ENCODE assay signal across 20 cellular contexts in genomic region chr4:168885416-168885815, GRCh38.
DNase-seq lines count a peak whose midpoint lies in the region; ATAC-seq, FAIRE-seq and TF ChIP-seq lines count a peak whose summit lies in the region.
"Had no signal": no experiment of that assay in that cellular context is flagged by ENCODE, and none has a peak within 500 bp of the region (broad histone marks: within the 10 kb centered on the region; RNA-seq: fewer than 3 reads in every experiment).

No MANE protein-coding gene starts in this region.

- no peak overlapping the region for H2BK12ac ChIP-seq in mesenchymal stem cell (ENCODE audit: low read length in 2 of 2)

- H2BK5ac ChIP-seq in mesenchymal stem cell (ENCODE audit: low read depth, low read length, poor library complexity, severe bottlenecking), result no peak overlapping the region

- BruUV-seq in HCT116 (replicated peaks; lab: Mats Ljungman, UMichigan), result no TSS peak

- RAD21 ChIA-PET in HCT116 (lab: Charles Lee; ENCODE audit: low non-redundant PET in 1 of 2, low total read pairs in 2 of 2, uncharacterized antibody in 2 of 2, unreplicated experiment in 2 of 2), result no interaction called here

- peaks cover 42% of the 10 kb centered on the region for H3K79me2 ChIP-seq in HCT116 (ENCODE audit: insufficient read depth, low read length)

- no peak overlapping the region for H2BK15ac ChIP-seq in mesenchymal stem cell (ENCODE audit: low read depth, poor library complexity, severe bottlenecking)

- TF ChIP-seq POLR2A in HCT116 (IDR thresholded peaks at IDR 0.05; ENCODE audit: borderline replicate concordance, extremely low read depth, insufficient read depth, insufficient read length), result no peak

- ATAC-seq in HCT116 (no peak), GM19328 (IDR thresholded peaks at IDR 0.05; ENCODE audit: unreplicated experiment) (no peak)
- ATAC-seq: A549 had no signal

- POLR2A ChIA-PET in HCT116 (lab: Charles Lee), result no interaction called here

- H2BK120ac ChIP-seq in mesenchymal stem cell (ENCODE audit: low read depth, low read length), result no peak overlapping the region

- H3K14ac ChIP-seq in mesenchymal stem cell (ENCODE audit: low read length in 2 of 2), result no peak overlapping the region

- peaks cover 8 to 16% of the 10 kb centered on the region in 2 experiments for H3K36me3 ChIP-seq in HCT116 (ENCODE audit: control insufficient read depth in 1 of 2, insufficient read depth in 2 of 2, low read length in 2 of 2)
- peaks cover 11 to 31% of the 10 kb centered on the region in 2 experiments for H3K36me3 ChIP-seq in mesenchymal stem cell (ENCODE audit: control insufficient read depth in 1 of 2, insufficient read depth in 2 of 2, low read depth in 1 of 2, low read length in 2 of 2)
- peaks cover 55% of the 10 kb centered on the region for H3K36me3 ChIP-seq in skeletal muscle satellite cell (ENCODE audit: insufficient read depth, low read length)
- H3K36me3 ChIP-seq: BLaER1 had no signal

- TF ChIP-seq CTCF in HCT116 (IDR thresholded peaks at IDR 0.05 in 2 of 3, conservative IDR thresholded peaks at IDR 0.05 in 1 of 3; ENCODE audit: borderline replicate concordance in 1 of 3, insufficient read depth in 1 of 3, low read depth in 2 of 3, low read length in 2 of 3) (no peak), choroid plexus epithelial cell (conservative IDR thresholded peaks at IDR 0.05; ENCODE audit: low read depth, low read length) (no peak)

- H4K8ac ChIP-seq in mesenchymal stem cell (ENCODE audit: low read length), result no peak overlapping the region

- H3K18ac ChIP-seq in mesenchymal stem cell (ENCODE audit: low read depth in 1 of 2, low read length in 2 of 2), result no peak overlapping the region

- no peak for FAIRE-seq in urothelium cell line (lab: Jason Lieb, UNC)
- FAIRE-seq: A549, GM19239 had no signal

- H4K91ac ChIP-seq in mesenchymal stem cell (ENCODE audit: low read length), result no peak overlapping the region

- peak overlapping the region; percentile 44; the same call in 1 of the 2 replicates for H3K4me2 ChIP-seq in HCT116 (ENCODE audit: low read length)
- no peak overlapping the region for H3K4me2 ChIP-seq in mesenchymal stem cell (ENCODE audit: low read length, poor library complexity, severe bottlenecking)
- H3K4me2 ChIP-seq in skeletal muscle satellite cell (ENCODE audit: low read length), result no peak overlapping the region
- H3K4me2 ChIP-seq: BLaER1 had no signal

- H3K79me1 ChIP-seq in mesenchymal stem cell (replicated peaks; ENCODE audit: low read length, poor library complexity, severe bottlenecking), result peaks cover 11% of the 10 kb centered on the region

- H3K9me3 ChIP-seq in HCT116 (ENCODE audit: control insufficient read depth in 1 of 2, insufficient read depth in 1 of 2, low read depth in 1 of 2, low read length in 2 of 2) (no peaks in the 10 kb centered on the region), mesenchymal stem cell (ENCODE audit: control insufficient read depth, low read length) (no peaks in the 10 kb centered on the region), skeletal muscle satellite cell (replicated peaks; ENCODE audit: low read length) (peaks cover 3% of the 10 kb centered on the region)
- H3K9me3 ChIP-seq: BLaER1 had no signal

- intact Hi-C loops in HCT116 (cut with micrococcal nuclease), result no loop called here

- DNase-seq in HCT116 (ENCODE audit: low read depth, low spot score) (no peak), choroid plexus epithelial cell (ENCODE audit: low read depth) (peak; percentile 57), mesenchymal stem cell (no peak), urothelium cell line (ENCODE audit: low spot score) (no peak)
- DNase-seq in effector CD8-positive, alpha-beta T cell (lab: John Stamatoyannopoulos, UW), result no peak
- DNase-seq: CD4-positive, alpha-beta memory T cell; DMS153; GF-D8; GOT3; NCI-H1105; NCI-H2081 treated with DMSO at 0.1 percent for 48 hours; NCI-H226; NCI-H524; NCI-H82; RPMI8226 had no signal

- H3K9ac ChIP-seq in HCT116 (ENCODE audit: low read length) (no peak overlapping the region), mesenchymal stem cell (ENCODE audit: low read length) (no peak overlapping the region), skeletal muscle satellite cell (ENCODE audit: low read depth, low read length) (peak overlapping the region; percentile 2)
- H3K9ac ChIP-seq: BLaER1 had no signal

- no peak overlapping the region for H3K4ac ChIP-seq in mesenchymal stem cell (ENCODE audit: low read depth in 1 of 2, low read length in 2 of 2)

- H3K4me3 ChIP-seq in HCT116 (replicated peaks in 1 of 2; ENCODE audit: low read depth in 1 of 2, low read length in 2 of 2) (no peak overlapping the region), choroid plexus epithelial cell (ENCODE audit: low read depth, low read length) (no peak overlapping the region), mesenchymal stem cell (ENCODE audit: insufficient read depth in 1 of 2, low read depth in 1 of 2, low read length in 2 of 2) (no peak overlapping the region), skeletal muscle satellite cell (ENCODE audit: low read length) (no peak overlapping the region)
- H3K4me3 ChIP-seq: A549, BLaER1 had no signal

- CTCF ChIA-PET in HCT116 (lab: Charles Lee), result no interaction called here

- H3K27me3 ChIP-seq in HCT116 (ENCODE audit: insufficient read depth, low read length) (no peaks in the 10 kb centered on the region), mesenchymal stem cell (ENCODE audit: control insufficient read depth in 1 of 2, insufficient read depth in 1 of 2, low read length in 2 of 2) (no peaks in the 10 kb centered on the region), skeletal muscle satellite cell (ENCODE audit: control insufficient read depth, insufficient read depth, low read length) (no peaks in the 10 kb centered on the region)

- H3K23ac ChIP-seq in mesenchymal stem cell (ENCODE audit: low read length in 2 of 2), result no peak overlapping the region

- H2AFZ ChIP-seq in HCT116 (ENCODE audit: low read depth, low read length, poor library complexity, severe bottlenecking) (no peak overlapping the region), mesenchymal stem cell (ENCODE audit: low read depth, low read length) (no peak overlapping the region)

- H3K4me1 ChIP-seq in HCT116 (ENCODE audit: control insufficient read depth in 1 of 2, insufficient read depth in 2 of 2, low read length in 2 of 2), result peaks cover 2 to 42% of the 10 kb centered on the region in 2 experiments; a peak in 2 of 4 replicates
- H3K4me1 ChIP-seq in mesenchymal stem cell (ENCODE audit: control insufficient read depth, insufficient read depth, low read depth, low read length), result peaks cover 4% of the 10 kb centered on the region
- H3K4me1 ChIP-seq in skeletal muscle satellite cell (ENCODE audit: control insufficient read depth, insufficient read depth, low read length), result peaks cover 77% of the 10 kb centered on the region
- H3K4me1 ChIP-seq: BLaER1 had no signal

- H4K20me1 ChIP-seq in HCT116 (ENCODE audit: insufficient read depth), result no peaks in the 10 kb centered on the region
- H4K20me1 ChIP-seq: BLaER1 had no signal

- no peaks in the 10 kb centered on the region for H3K9me2 ChIP-seq in HCT116 (ENCODE audit: insufficient read depth)

- no peak overlapping the region for H3K27ac ChIP-seq in HCT116 (ENCODE audit: low read depth, low read length)
- H3K27ac ChIP-seq in mesenchymal stem cell (ENCODE audit: low read length, poor library complexity, severe bottlenecking), result peak overlapping the region; percentile 76
- H3K27ac ChIP-seq: BLaER1 had no signal

- no peak overlapping the region for H2AK5ac ChIP-seq in mesenchymal stem cell (ENCODE audit: low read length, severe bottlenecking)

- 89% methylated on average over 2 of the region's 2 CpGs for WGBS in mesenchymal stem cell

- TF ChIP-seq RAD21 in HCT116 (IDR thresholded peaks at IDR 0.05; ENCODE audit: low read depth), result no peak

TF ChIP-seq in HCT116, 20 proteins besides CTCF, POLR2A, EP300 and RAD21:
- TF ChIP-seq EZH2phosphoT487 (IDR thresholded peaks at IDR 0.05; ENCODE audit: borderline replicate concordance) (no peak), SP1 (IDR thresholded peaks at IDR 0.05; ENCODE audit: low read depth) (no peak), POLR2AphosphoS5 (IDR thresholded peaks at IDR 0.05; ENCODE audit: low read depth, low read length) (no peak), ZFX (IDR thresholded peaks at IDR 0.05) (no peak), TCF7L2 (IDR thresholded peaks at IDR 0.05; ENCODE audit: borderline replicate concordance, extremely low read depth, insufficient read depth, insufficient read length) (no peak), ATF3 (IDR thresholded peaks at IDR 0.05) (no peak), CBX3 (IDR thresholded peaks at IDR 0.05; ENCODE audit: low read depth) (no peak), SRF (IDR thresholded peaks at IDR 0.05; ENCODE audit: low read depth) (no peak), SIN3A (IDR thresholded peaks at IDR 0.05; ENCODE audit: low read depth) (no peak)
- TF ChIP-seq, protein P1, sequence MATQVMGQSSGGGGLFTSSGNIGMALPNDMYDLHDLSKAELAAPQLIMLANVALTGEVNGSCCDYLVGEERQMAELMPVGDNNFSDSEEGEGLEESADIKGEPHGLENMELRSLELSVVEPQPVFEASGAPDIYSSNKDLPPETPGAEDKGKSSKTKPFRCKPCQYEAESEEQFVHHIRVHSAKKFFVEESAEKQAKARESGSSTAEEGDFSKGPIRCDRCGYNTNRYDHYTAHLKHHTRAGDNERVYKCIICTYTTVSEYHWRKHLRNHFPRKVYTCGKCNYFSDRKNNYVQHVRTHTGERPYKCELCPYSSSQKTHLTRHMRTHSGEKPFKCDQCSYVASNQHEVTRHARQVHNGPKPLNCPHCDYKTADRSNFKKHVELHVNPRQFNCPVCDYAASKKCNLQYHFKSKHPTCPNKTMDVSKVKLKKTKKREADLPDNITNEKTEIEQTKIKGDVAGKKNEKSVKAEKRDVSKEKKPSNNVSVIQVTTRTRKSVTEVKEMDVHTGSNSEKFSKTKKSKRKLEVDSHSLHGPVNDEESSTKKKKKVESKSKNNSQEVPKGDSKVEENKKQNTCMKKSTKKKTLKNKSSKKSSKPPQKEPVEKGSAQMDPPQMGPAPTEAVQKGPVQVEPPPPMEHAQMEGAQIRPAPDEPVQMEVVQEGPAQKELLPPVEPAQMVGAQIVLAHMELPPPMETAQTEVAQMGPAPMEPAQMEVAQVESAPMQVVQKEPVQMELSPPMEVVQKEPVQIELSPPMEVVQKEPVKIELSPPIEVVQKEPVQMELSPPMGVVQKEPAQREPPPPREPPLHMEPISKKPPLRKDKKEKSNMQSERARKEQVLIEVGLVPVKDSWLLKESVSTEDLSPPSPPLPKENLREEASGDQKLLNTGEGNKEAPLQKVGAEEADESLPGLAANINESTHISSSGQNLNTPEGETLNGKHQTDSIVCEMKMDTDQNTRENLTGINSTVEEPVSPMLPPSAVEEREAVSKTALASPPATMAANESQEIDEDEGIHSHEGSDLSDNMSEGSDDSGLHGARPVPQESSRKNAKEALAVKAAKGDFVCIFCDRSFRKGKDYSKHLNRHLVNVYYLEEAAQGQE (IDR thresholded peaks at IDR 0.05; ENCODE audit: low read depth), result no peak
